Comparison of ENCODE assay signal across 28 cellular contexts in the genomic region with DNA sequence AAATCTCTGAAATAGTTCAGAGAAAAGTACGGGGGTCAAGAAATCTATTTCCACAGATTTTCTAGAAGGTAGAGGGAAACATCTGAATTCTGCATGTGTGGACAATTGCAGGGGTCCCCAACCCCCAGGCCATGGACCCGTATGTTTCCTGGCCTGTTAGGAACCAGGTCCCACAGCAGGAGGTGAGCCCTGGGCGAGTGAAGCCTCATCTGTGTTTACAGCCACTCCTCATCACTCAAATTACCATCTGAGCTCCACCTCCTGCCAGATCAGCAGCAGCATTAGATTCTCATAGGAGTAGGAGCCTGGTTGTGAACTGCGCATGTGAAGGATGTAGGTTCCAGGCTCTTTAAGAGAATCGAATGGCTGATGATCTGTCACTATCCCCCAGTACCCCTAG.
"Had no signal": no experiment of that assay in that cellular context is flagged by ENCODE, and none has a peak within 500 bp of the region (broad histone marks: within the 10 kb centered on the region; RNA-seq: fewer than 3 reads in every experiment).

No MANE protein-coding gene starts in this region.

- H3K36me3 ChIP-seq: colonic mucosa, gastrocnemius medialis, heart right ventricle, prostate gland, right atrium auricular region, thyroid gland, vagina had no signal

- ATAC-seq: esophagus mucosa; gastrocnemius medialis; heart right ventricle; left lobe of liver; mucosa of descending colon; natural killer cell treated with Interleukin-12 subunit alpha and Interleukin-12 subunit beta and Interleukin-15 and Interleukin-18, amount 100 ng/mL, for 72 hours; sciatic nerve; stimulated activated naive CD8-positive, alpha-beta T cell treated with anti-CD3 and anti-CD28 coated beads, Interleukin-15, amount 100 ng/mL, for 72 hours had no signal

- H3K9me3 ChIP-seq: colonic mucosa, gastrocnemius medialis, heart right ventricle, mucosa of descending colon, prostate gland, right atrium auricular region, thyroid gland, vagina had no signal

- H3K4me3 ChIP-seq: colonic mucosa, gastrocnemius medialis, heart right ventricle, lung, mucosa of descending colon, prostate gland, right atrium auricular region, smooth muscle cell, thyroid gland, vagina had no signal

- DNase-seq: colonic mucosa; effector CD8-positive, alpha-beta T cell; endodermal cell; foreskin fibroblast; gastrocnemius medialis; heart right ventricle; hippocampal formation; mucosa of descending colon; naive B cell; stimulated activated CD4-positive, alpha-beta T cell treated with anti-CD3 and anti-CD28 coated beads, Interleukin-12 subunit alpha, Interleukin-12 subunit beta, amount 100 ng/mL, for 4 hours; stimulated activated CD4-positive, alpha-beta T cell treated with anti-CD3 and anti-CD28 coated beads, Interleukin-1b, Interleukin-23, amount 100 ng/mL, for 48 hours; stimulated activated CD4-positive, alpha-beta T cell treated with anti-CD3 and anti-CD28 coated beads, Interleukin-4, amount 100 ng/mL, for 1 hour; stimulated activated CD8-positive, alpha-beta memory T cell treated with anti-CD3 and anti-CD28 coated beads, Interleukin-4, amount 100 ng/mL, for 48 hours; stimulated activated naive CD4-positive, alpha-beta T cell; stimulated activated naive CD8-positive, alpha-beta T cell treated with anti-CD3 and anti-CD28 coated beads, Interleukin-15, amount 100 ng/mL, for 72 hours; thyroid gland; trophoblast cell had no signal

- H3K27me3 ChIP-seq: colonic mucosa, gastrocnemius medialis, heart right ventricle, right atrium auricular region, thyroid gland, vagina had no signal

- H3K27ac ChIP-seq: colonic mucosa, epithelial cell of prostate, gastrocnemius medialis, heart right ventricle, parathyroid adenoma, prostate gland, right atrium auricular region, thyroid gland, vagina had no signal

- H3K4me1 ChIP-seq: colonic mucosa, gastrocnemius medialis, heart right ventricle, parathyroid adenoma, prostate gland, right atrium auricular region, thyroid gland, vagina had no signal
